ENCODE assay signal across 8 cellular contexts in the genomic region with DNA sequence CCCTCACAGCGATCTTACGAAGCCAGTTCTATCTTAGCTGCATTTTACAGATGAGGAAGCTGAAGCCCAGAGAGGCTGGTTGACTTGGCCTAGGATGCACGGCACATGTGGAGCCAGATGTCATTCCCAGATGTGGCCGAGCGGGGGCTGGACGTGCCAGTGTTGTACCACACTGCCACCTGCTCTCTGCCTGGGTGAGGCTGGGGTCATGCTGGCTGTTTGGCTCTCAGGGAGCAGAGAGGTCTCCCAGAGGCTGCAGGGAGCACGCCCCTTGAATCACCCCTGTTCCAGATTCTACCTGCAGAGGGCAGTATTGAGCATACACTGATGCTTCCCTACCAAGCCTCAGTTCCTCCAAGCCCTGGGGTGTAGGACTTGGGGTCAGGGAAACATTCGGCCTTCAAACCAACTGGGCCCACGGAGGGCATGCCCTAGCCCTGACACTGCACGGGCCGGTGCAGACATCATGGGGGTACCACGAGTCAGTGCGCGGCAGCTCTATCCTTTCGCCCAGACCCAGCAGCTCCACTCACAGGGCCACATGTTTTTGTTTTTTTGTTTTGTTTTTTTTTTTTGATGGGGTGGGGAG. TPM values are rescaled to one million over a fixed set of nuclear protein-coding genes. Genes with fewer than 3 reads are reported as not detected.
DNase-seq lines count a peak whose midpoint lies in the region; ATAC-seq, FAIRE-seq and TF ChIP-seq lines count a peak whose summit lies in the region.

No MANE protein-coding gene starts in this region.

- H3K4me1 Mint-ChIP-seq in CD8-positive, alpha-beta memory T cell: peaks cover 12 to 24% (median 19%) of the 10 kb centered on the region in 3 donors

- FAIRE-seq in small intestine (lab: Jason Lieb, UNC): no peak

- peak; percentile 68 for ATAC-seq in SK-N-SH treated with all-trans-retinoic acid at 6 μM for 48 hours
- ATAC-seq in activated naive CD4-positive, alpha-beta T cell treated with anti-CD3 and anti-CD28 coated beads, Interleukin-2, amount 50 U/mL, for 72 hours: no peak
- peak in 1 of 2 donors; percentile 38 for ATAC-seq in left cardiac atrium
- ATAC-seq in GM19328 (IDR thresholded peaks at IDR 0.05; ENCODE audit: unreplicated experiment): no peak

- no peaks in the 10 kb centered on the region for H3K9me3 ChIP-seq in CD8-positive, alpha-beta memory T cell (ENCODE audit: low read length)
- no peaks in the 10 kb centered on the region for H3K9me3 ChIP-seq in small intestine (ENCODE audit: control insufficient read depth, low read depth)

- CTCF ChIA-PET in CD8-positive, alpha-beta memory T cell (lab: Charles Lee): interaction anchor here (0.7 to 2.5 kb wide), 5 partner anchors 10 to 116 kb away, joined by 3 to 10 read pairs (median 9); no protein-coding TSS in a partner anchor

- no peaks in the 10 kb centered on the region for H3K27me3 ChIP-seq in CD8-positive, alpha-beta memory T cell (ENCODE audit: insufficient read depth, low read length, poor library complexity, severe bottlenecking)
- no peaks in the 10 kb centered on the region for H3K27me3 ChIP-seq in HL-60 (ENCODE audit: insufficient read depth, poor library complexity, severe bottlenecking)
- H3K27me3 ChIP-seq in small intestine (ENCODE audit: control insufficient read depth in 2 of 2, insufficient read depth in 2 of 2, low read length in 2 of 2): no peaks in the 10 kb centered on the region

- H3K9me3 Mint-ChIP-seq in CD8-positive, alpha-beta memory T cell: no peaks in the 10 kb centered on the region
- H3K9me3 Mint-ChIP-seq in activated naive CD4-positive, alpha-beta T cell treated with anti-CD3 and anti-CD28 coated beads, Interleukin-2, amount 50 U/mL, for 72 hours: no peaks in the 10 kb centered on the region

- DNase-seq in CD8-positive, alpha-beta memory T cell: peak; percentile 44 to 72 (median 50)
- DNase-seq in HL-60 (ENCODE audit: low read depth in 1 of 2, low spot score in 1 of 2): peak; percentile 50 to 55
- peak; percentile 61 to 84 for DNase-seq in activated naive CD4-positive, alpha-beta T cell treated with anti-CD3 and anti-CD28 coated beads, Interleukin-2, amount 50 U/mL, for 72 hours (ENCODE audit: low spot score in 2 of 2)
- DNase-seq in left cardiac atrium: peak; percentile 43
- DNase-seq in small intestine: peak; percentile 58
- no peak for DNase-seq in middle frontal gyrus (ENCODE audit: extremely low spot score, low spot score)

- H3K4me3 ChIP-seq in CD8-positive, alpha-beta memory T cell (ENCODE audit: low read length): no peak overlapping the region
- no peak overlapping the region for H3K4me3 ChIP-seq in HL-60 (replicated peaks; ENCODE audit: insufficient read depth, low read length)
- no peak overlapping the region for H3K4me3 ChIP-seq in small intestine (ENCODE audit: low read depth in 1 of 2, low read length in 2 of 2)

- POLR2A ChIA-PET in CD8-positive, alpha-beta memory T cell (lab: Charles Lee): no interaction called here

- H3K4me3 Mint-ChIP-seq in CD8-positive, alpha-beta memory T cell: peak overlapping the region in 1 of 7 donors; percentile 28

- no peaks in the 10 kb centered on the region for H3K36me3 Mint-ChIP-seq in CD8-positive, alpha-beta memory T cell
- H3K36me3 Mint-ChIP-seq in activated naive CD4-positive, alpha-beta T cell treated with anti-CD3 and anti-CD28 coated beads, Interleukin-2, amount 50 U/mL, for 72 hours: no peaks in the 10 kb centered on the region

- H3K4me1 ChIP-seq in CD8-positive, alpha-beta memory T cell (ENCODE audit: insufficient read depth, low read length): peaks cover 12% of the 10 kb centered on the region
- H3K4me1 ChIP-seq in small intestine (ENCODE audit: control insufficient read depth in 2 of 2, insufficient read depth in 1 of 2, low read depth in 1 of 2, low read length in 1 of 2): no peaks in the 10 kb centered on the region

- 61 to 66% (median 65%) methylated on average over 15 of the region's 15 CpGs for WGBS in small intestine, 3 donors

- intact Hi-C loops in left cardiac atrium (cut with DNase I): loop anchor here (10.0 kb wide), 2 partner anchors 95 to 115 kb away; no protein-coding TSS in a partner anchor

- peak overlapping the region in 1 of 8 donors; percentile 66 for H3K27ac Mint-ChIP-seq in CD8-positive, alpha-beta memory T cell
- H3K27ac Mint-ChIP-seq in activated naive CD4-positive, alpha-beta T cell treated with anti-CD3 and anti-CD28 coated beads, Interleukin-2, amount 50 U/mL, for 72 hours: no peak overlapping the region

- peak; percentile 91 for TF ChIP-seq CTCF in HL-60 (IDR thresholded peaks at IDR 0.05; ENCODE audit: insufficient read depth, low read length)

- no peak overlapping the region for H3K27ac ChIP-seq in CD8-positive, alpha-beta memory T cell (ENCODE audit: low read depth, low read length)
- H3K27ac ChIP-seq in HL-60 (replicated peaks) (no peak overlapping the region), small intestine (ENCODE audit: low read depth in 1 of 2, low read length in 1 of 2) (no peak overlapping the region)

- peaks cover 7 to 14% of the 10 kb centered on the region in 2 donors for H3K27me3 Mint-ChIP-seq in CD8-positive, alpha-beta memory T cell

- H3K36me3 ChIP-seq in CD8-positive, alpha-beta memory T cell (ENCODE audit: insufficient read depth, low read length): no peaks in the 10 kb centered on the region
- H3K36me3 ChIP-seq in small intestine (ENCODE audit: control insufficient read depth in 2 of 2, insufficient read depth in 2 of 2, low read length in 2 of 2): no peaks in the 10 kb centered on the region

TF ChIP-seq in SK-N-SH treated with all-trans-retinoic acid at 6 μM for 48 hours, 23 proteins besides CTCF, POLR2A, EP300 and RAD21:
- TF ChIP-seq ZNF70 (CRISPR knock-in tag; IDR thresholded peaks at IDR 0.05) (no peak), ESRRG (CRISPR knock-in tag; IDR thresholded peaks at IDR 0.05) (no peak), ZFP30 (CRISPR knock-in tag; IDR thresholded peaks at IDR 0.05) (0 out of 2 replicates have a peak, but pooled peaks have one; percentile 10), ZNF565 (CRISPR knock-in tag; conservative IDR thresholded peaks at IDR 0.05; ENCODE audit: low read depth) (no peak), TCF4 (CRISPR knock-in tag; IDR thresholded peaks at IDR 0.05; ENCODE audit: borderline replicate concordance) (no peak), GLIS3 (CRISPR knock-in tag; IDR thresholded peaks at IDR 0.05) (no peak), ISL1 (CRISPR knock-in tag; IDR thresholded peaks at IDR 0.05) (no peak)
- TF ChIP-seq, protein P1, sequence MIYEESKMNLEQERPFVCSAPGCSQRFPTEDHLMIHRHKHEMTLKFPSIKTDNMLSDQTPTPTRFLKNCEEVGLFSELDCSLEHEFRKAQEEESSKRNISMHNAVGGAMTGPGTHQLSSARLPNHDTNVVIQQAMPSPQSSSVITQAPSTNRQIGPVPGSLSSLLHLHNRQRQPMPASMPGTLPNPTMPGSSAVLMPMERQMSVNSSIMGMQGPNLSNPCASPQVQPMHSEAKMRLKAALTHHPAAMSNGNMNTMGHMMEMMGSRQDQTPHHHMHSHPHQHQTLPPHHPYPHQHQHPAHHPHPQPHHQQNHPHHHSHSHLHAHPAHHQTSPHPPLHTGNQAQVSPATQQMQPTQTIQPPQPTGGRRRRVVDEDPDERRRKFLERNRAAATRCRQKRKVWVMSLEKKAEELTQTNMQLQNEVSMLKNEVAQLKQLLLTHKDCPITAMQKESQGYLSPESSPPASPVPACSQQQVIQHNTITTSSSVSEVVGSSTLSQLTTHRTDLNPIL (CRISPR knock-in tag; IDR thresholded peaks at IDR 0.05; ENCODE audit: low read depth): no peak

RNA-seq across cellular contexts. Expression of a gene that starts 3.8 kb away (rescaled TPM):
- under 1 TPM; 0.42 to 0.88 TPM for total RNA-seq in CD8-positive, alpha-beta memory T cell
- polyA plus RNA-seq in CD8-positive, alpha-beta memory T cell: not detected
- total RNA-seq in activated naive CD4-positive, alpha-beta T cell treated with anti-CD3 and anti-CD28 coated beads, Interleukin-2, amount 50 U/mL, for 72 hours: 1 to 10 TPM; 1.7 to 6.4 TPM
- total RNA-seq in left cardiac atrium: 10 to 100 TPM; 19.3 to 50.0 TPM
- polyA plus RNA-seq in small intestine: 10 to 100 TPM in 1 of 3 donors, 1 to 10 TPM in 2; 1.6 to 13.2 (median 7.0) TPM
